Comparison of ENCODE assay signal across 1 cellular context in genomic region chr5:177455661-177456590, GRCh38.
TF ChIP-seq lines count a peak whose summit lies in the region.

No MANE protein-coding gene starts in this region.

TF ChIP-seq in HepG2, 621 proteins besides CTCF, POLR2A, EP300 and RAD21 (continued from another document):
- TF ChIP-seq NR3C1 (CRISPR knock-in tag; IDR thresholded peaks at IDR 0.05), result no peak
- TF ChIP-seq SOX6 (IDR thresholded peaks at IDR 0.05), result no peak
- TF ChIP-seq SOX6 (CRISPR knock-in tag; IDR thresholded peaks at IDR 0.05), result peak; percentile 6
- TF ChIP-seq ZNF740 (CRISPR knock-in tag; IDR thresholded peaks at IDR 0.05), result peak; percentile 100
- no peak for TF ChIP-seq KDM6A (CRISPR knock-in tag; IDR thresholded peaks at IDR 0.05; ENCODE audit: low read depth)
- peak; percentile 66 for TF ChIP-seq XRCC5 (optimal IDR thresholded peaks at IDR 0.05; ENCODE audit: low read length)
- no peak for TF ChIP-seq ZKSCAN8 (CRISPR knock-in tag; IDR thresholded peaks at IDR 0.05; ENCODE audit: borderline replicate concordance)
- peak; percentile 83; the same call in 1 of the 2 replicates for TF ChIP-seq ZNF326 (CRISPR knock-in tag; IDR thresholded peaks at IDR 0.05; ENCODE audit: borderline replicate concordance)
TF ChIP-seq in HepG2: peak in this region for 103.
